ENCODE assay signal across 24 cellular contexts in genomic region chr1:228414511-228415211, GRCh38. TPM values are rescaled to one million over a fixed set of nuclear protein-coding genes. Genes with fewer than 3 reads are reported as not detected.
A peak's percentile ranks its signal among the peaks of the same experiment; 100 is the strongest.
DNase-seq lines count a peak whose midpoint lies in the region; ATAC-seq and TF ChIP-seq lines count a peak whose summit lies in the region.
"Had no signal": no experiment of that assay in that cellular context is flagged by ENCODE, and none has a peak within 500 bp of the region (broad histone marks: within the 10 kb centered on the region; RNA-seq: fewer than 3 reads in every experiment).

No MANE protein-coding gene starts in this region.

- peaks cover 11% of the 10 kb centered on the region for H3K4me1 Mint-ChIP-seq in chondrocyte (ENCODE audit: low read depth)

- H3K9me3 ChIP-seq in osteoblast (ENCODE audit: low read depth, low read length), result no peaks in the 10 kb centered on the region
- H3K9me3 ChIP-seq: BLaER1 had no signal

- TF ChIP-seq CTCF in chondrocyte (IDR thresholded peaks at IDR 0.05) (no peak), osteoblast (IDR thresholded peaks at IDR 0.05; ENCODE audit: extremely low read depth, low read depth, low read length) (no peak)

- no peaks in the 10 kb centered on the region for H3K9me3 Mint-ChIP-seq in chondrocyte (ENCODE audit: low read depth)
- H3K9me3 Mint-ChIP-seq: CD8-positive, alpha-beta T cell; HFFc6 had no signal

- DNase-seq in Right ventricle myocardium inferior (ENCODE audit: missing footprints) (no peak), Right ventricle myocardium superior (no peak), chondrocyte (ENCODE audit: low spot score) (peak; percentile 84), osteoblast (ENCODE audit: insufficient read length, low spot score, missing footprints) (peak; percentile 58), amygdala (lab: John Stamatoyannopoulos, UW) (no peak), superior temporal gyrus (ENCODE audit: extremely low spot score) (no peak)
- DNase-seq: 8988T; CD8-positive, alpha-beta T cell; DND-41; GDM1; HFFc6; NCI-H1048; NCI-H1436 treated with DMSO at 0.1 percent for 48 hours; NCI-H2029 treated with DMSO at 0.1 percent for 48 hours; NCI-H510A treated with DMSO at 0.1 percent for 48 hours; NCI-H82 had no signal

- peaks cover 23% of the 10 kb centered on the region for H4K20me1 ChIP-seq in osteoblast (ENCODE audit: insufficient read depth, low read length)

- H3K4me2 ChIP-seq in osteoblast (ENCODE audit: insufficient read depth, low read length), result no peak overlapping the region
- H3K4me2 ChIP-seq: BLaER1, KMS-11 had no signal

- intact Hi-C loops in Right ventricle myocardium inferior (cut with DNase I), result no loop called here
- intact Hi-C loops in Right ventricle myocardium superior (cut with DNase I), result no loop called here

- no peaks in the 10 kb centered on the region for H3K79me2 ChIP-seq in osteoblast (ENCODE audit: insufficient read depth, low read length)

- no peak overlapping the region for H3K4me3 ChIP-seq in osteoblast (ENCODE audit: insufficient read depth, low read length)
- H3K4me3 ChIP-seq: BLaER1, GM12878, SK-N-MC had no signal

- peaks cover 4% of the 10 kb centered on the region for H3K4me1 ChIP-seq in osteoblast (ENCODE audit: insufficient read depth, low read length)
- H3K4me1 ChIP-seq: BLaER1 had no signal

- H2AFZ ChIP-seq in osteoblast (ENCODE audit: low read length), result no peak overlapping the region

- peaks cover 32% of the 10 kb centered on the region for H3K27me3 ChIP-seq in osteoblast (ENCODE audit: insufficient read depth, low read length)

- no peak overlapping the region for H3K27ac ChIP-seq in osteoblast (ENCODE audit: low read depth, low read length)
- H3K27ac ChIP-seq: BLaER1, KMS-11, SK-N-MC had no signal

- H3K36me3 ChIP-seq in osteoblast (ENCODE audit: insufficient read depth, low read length), result no peaks in the 10 kb centered on the region

- no peaks in the 10 kb centered on the region for H3K27me3 Mint-ChIP-seq in chondrocyte (ENCODE audit: low read depth)

- H3K4me3 Mint-ChIP-seq in chondrocyte (ENCODE audit: unreplicated experiment), result no peak overlapping the region
- H3K4me3 Mint-ChIP-seq: HFFc6 had no signal

- no peak overlapping the region for H3K27ac Mint-ChIP-seq in chondrocyte (ENCODE audit: unreplicated experiment)
- H3K27ac Mint-ChIP-seq: HFFc6 had no signal

- ATAC-seq in Right ventricle myocardium inferior, result peak; percentile 6
- ATAC-seq in Right ventricle myocardium superior (ENCODE audit: poor library complexity), result no peak
- no peak for ATAC-seq in GM21529 (IDR thresholded peaks at IDR 0.05; ENCODE audit: unreplicated experiment)
- no peak for ATAC-seq in GM21381 (IDR thresholded peaks at IDR 0.05; ENCODE audit: unreplicated experiment)
- ATAC-seq: CD8-positive, alpha-beta T cell; GM12878 had no signal

- peaks cover 3% of the 10 kb centered on the region for H3K36me3 Mint-ChIP-seq in chondrocyte (ENCODE audit: low read depth)
- H3K36me3 Mint-ChIP-seq: CD8-positive, alpha-beta T cell had no signal

RNA-seq across cellular contexts. Expression of gene TRIM17, which starts 2.0 kb away (rescaled TPM):
- 0.38 TPM for total RNA-seq in Right ventricle myocardium inferior
- 0.32 TPM for total RNA-seq in Right ventricle myocardium superior
- 0.28 to 0.35 TPM in 2 of 3 replicates, not detected in the other for total RNA-seq in chondrocyte
- total RNA-seq in osteoblast, result under 0.01 TPM in 1 of 2 replicates, not detected in the other
- total RNA-seq: GM12878, H4, M059J had no signal

RNA-seq across cellular contexts. Expression of gene TRIM11, which starts 8.0 kb away (rescaled TPM):
- total RNA-seq in Right ventricle myocardium inferior (7.7 TPM), Right ventricle myocardium superior (6.2 TPM), chondrocyte (16.0 to 22.4 TPM (median 20.0 TPM) in 3 replicates), osteoblast (22.1 and 25.7 TPM in 2 replicates)

Comparison
In these comparisons a context has a peak if more than half of its experiments do, and no peak if none do; other contexts are left out.
1. DNase-seq: peak in chondrocyte (single experiment) and osteoblast (single experiment); none in Right ventricle myocardium inferior (single experiment), Right ventricle myocardium superior (single experiment), amygdala (0 of 56) and superior temporal gyrus (single experiment).